1 cellular context compared by ENCODE assay signal in the genomic region with DNA sequence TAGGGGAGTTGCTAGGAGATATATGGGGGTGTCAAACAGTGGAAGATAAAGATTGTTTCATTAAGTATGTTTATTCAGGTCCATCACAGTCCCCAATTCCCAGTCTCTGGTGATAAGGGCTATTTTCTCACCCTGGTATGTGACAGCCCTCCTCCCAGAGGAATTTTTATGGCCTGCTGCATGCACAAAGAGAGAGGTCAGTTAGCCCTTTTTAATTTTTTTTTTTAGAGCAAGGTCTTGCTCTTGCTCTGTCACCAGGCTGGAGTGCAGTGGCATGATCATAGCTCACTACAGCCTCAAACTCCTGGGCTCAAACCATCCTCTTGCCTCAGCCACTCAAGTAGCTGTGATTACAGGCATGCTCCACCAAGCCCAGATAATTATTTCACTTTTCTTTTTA.
A peak's percentile ranks its signal among the peaks of the same experiment; 100 is the strongest.
TF ChIP-seq lines count a peak whose summit lies in the region.

No MANE protein-coding gene starts in this region.

TF ChIP-seq in HepG2, 621 proteins besides CTCF, POLR2A, EP300 and RAD21 (continued from another document and continues in another):
- TF ChIP-seq ZNF552 (CRISPR knock-in tag; IDR thresholded peaks at IDR 0.05; ENCODE audit: borderline replicate concordance) (no peak), ZFP90 (CRISPR knock-in tag; IDR thresholded peaks at IDR 0.05; ENCODE audit: borderline replicate concordance) (0 out of 2 replicates have a peak, but pooled peaks have one; percentile 42), ZNF274 (CRISPR knock-in tag; IDR thresholded peaks at IDR 0.05) (no peak), RXRB (CRISPR knock-in tag; IDR thresholded peaks at IDR 0.05; ENCODE audit: borderline replicate concordance) (peak; percentile 21; the same call in 1 of the 2 replicates), ZNF431 (CRISPR knock-in tag; IDR thresholded peaks at IDR 0.05; ENCODE audit: borderline replicate concordance, low read depth) (no peak), MAZ (IDR thresholded peaks at IDR 0.05; ENCODE audit: borderline replicate concordance, low read depth, low read length) (peak; percentile 65; the same call in 1 of the 2 replicates), MAZ (CRISPR knock-in tag; IDR thresholded peaks at IDR 0.05; ENCODE audit: low read depth) (no peak), REPIN1 (CRISPR knock-in tag; IDR thresholded peaks at IDR 0.05; ENCODE audit: borderline replicate concordance, low read depth) (no peak), ZSCAN12 (CRISPR knock-in tag; IDR thresholded peaks at IDR 0.05) (no peak), ZNF292 (CRISPR knock-in tag; IDR thresholded peaks at IDR 0.05; ENCODE audit: borderline replicate concordance, low read depth) (peak; percentile 79; the same call in 1 of the 2 replicates), ZKSCAN8 (CRISPR knock-in tag; IDR thresholded peaks at IDR 0.05; ENCODE audit: borderline replicate concordance) (no peak), ZFP41 (CRISPR knock-in tag; IDR thresholded peaks at IDR 0.05; ENCODE audit: borderline replicate concordance) (no peak), RBAK (CRISPR knock-in tag; IDR thresholded peaks at IDR 0.05) (no peak), SAFB2 (CRISPR knock-in tag; IDR thresholded peaks at IDR 0.05; ENCODE audit: borderline replicate concordance, low read depth) (no peak), KLF9 (CRISPR knock-in tag; IDR thresholded peaks at IDR 0.05; ENCODE audit: low read depth) (no peak), ZFP36L2 (CRISPR knock-in tag; IDR thresholded peaks at IDR 0.05) (no peak), ZNF589 (CRISPR knock-in tag; conservative IDR thresholded peaks at IDR 0.05) (no peak), SRSF1 (optimal IDR thresholded peaks at IDR 0.05; ENCODE audit: low read depth, low read length) (no peak), TAF1 (CRISPR knock-in tag; IDR thresholded peaks at IDR 0.05) (no peak), KAT2B (IDR thresholded peaks at IDR 0.05; ENCODE audit: borderline replicate concordance, low read depth, low read length) (no peak), ZNF883 (CRISPR knock-in tag; IDR thresholded peaks at IDR 0.05; ENCODE audit: not compliant biosample characterization) (no peak), GABPA (IDR thresholded peaks at IDR 0.05; ENCODE audit: low read depth, low read length) (no peak), GABPA (CRISPR knock-in tag; IDR thresholded peaks at IDR 0.05; ENCODE audit: low read depth) (no peak), ZKSCAN1 (IDR thresholded peaks at IDR 0.05; ENCODE audit: low read length) (no peak), SATB2 (CRISPR knock-in tag; IDR thresholded peaks at IDR 0.05) (no peak), CBX2 (IDR thresholded peaks at IDR 0.05; ENCODE audit: low read depth, low read length) (no peak), CBX2 (CRISPR knock-in tag; IDR thresholded peaks at IDR 0.05; ENCODE audit: low read depth) (no peak), CENPT (CRISPR knock-in tag; IDR thresholded peaks at IDR 0.05; ENCODE audit: low read depth) (no peak), ZNF451 (CRISPR knock-in tag; IDR thresholded peaks at IDR 0.05) (no peak), ZIK1 (CRISPR knock-in tag; IDR thresholded peaks at IDR 0.05; ENCODE audit: borderline replicate concordance, low read depth) (no peak), TCF7 (IDR thresholded peaks at IDR 0.05; ENCODE audit: low read depth) (no peak), SOX5 (CRISPR knock-in tag; IDR thresholded peaks at IDR 0.05; ENCODE audit: borderline replicate concordance) (peak; percentile 23; the same call in 1 of the 2 replicates), KLF12 (CRISPR knock-in tag; IDR thresholded peaks at IDR 0.05; ENCODE audit: borderline replicate concordance) (no peak), RBM39 (IDR thresholded peaks at IDR 0.05; ENCODE audit: low read depth, low read length, poor library complexity, severe bottlenecking) (no peak), AHR (CRISPR knock-in tag; IDR thresholded peaks at IDR 0.05) (no peak), FOSL2 (CRISPR knock-in tag; IDR thresholded peaks at IDR 0.05) (no peak), ZBTB3 (CRISPR knock-in tag; IDR thresholded peaks at IDR 0.05; ENCODE audit: borderline replicate concordance, low read depth) (no peak), TCF12 (IDR thresholded peaks at IDR 0.05) (no peak), TCF12 (CRISPR knock-in tag; IDR thresholded peaks at IDR 0.05) (no peak), ZBTB21 (CRISPR knock-in tag; IDR thresholded peaks at IDR 0.05) (no peak), ZNF839 (CRISPR knock-in tag; IDR thresholded peaks at IDR 0.05; ENCODE audit: borderline replicate concordance) (no peak), ZNF773 (CRISPR knock-in tag; IDR thresholded peaks at IDR 0.05; ENCODE audit: borderline replicate concordance) (no peak), MEF2D (CRISPR knock-in tag; IDR thresholded peaks at IDR 0.05) (no peak), DR1 (CRISPR knock-in tag; IDR thresholded peaks at IDR 0.05) (no peak), GZF1 (CRISPR knock-in tag; IDR thresholded peaks at IDR 0.05) (no peak), KAT7 (CRISPR knock-in tag; IDR thresholded peaks at IDR 0.05; ENCODE audit: borderline replicate concordance) (0 out of 2 replicates have a peak, but pooled peaks have one; percentile 11), ZNF317 (CRISPR knock-in tag; IDR thresholded peaks at IDR 0.05) (0 out of 2 replicates have a peak, but pooled peaks have one; percentile 12)
- TF ChIP-seq, protein P1, sequence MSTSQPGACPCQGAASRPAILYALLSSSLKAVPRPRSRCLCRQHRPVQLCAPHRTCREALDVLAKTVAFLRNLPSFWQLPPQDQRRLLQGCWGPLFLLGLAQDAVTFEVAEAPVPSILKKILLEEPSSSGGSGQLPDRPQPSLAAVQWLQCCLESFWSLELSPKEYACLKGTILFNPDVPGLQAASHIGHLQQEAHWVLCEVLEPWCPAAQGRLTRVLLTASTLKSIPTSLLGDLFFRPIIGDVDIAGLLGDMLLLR (CRISPR knock-in tag; IDR thresholded peaks at IDR 0.05) = no peak
- TF ChIP-seq, protein P2, sequence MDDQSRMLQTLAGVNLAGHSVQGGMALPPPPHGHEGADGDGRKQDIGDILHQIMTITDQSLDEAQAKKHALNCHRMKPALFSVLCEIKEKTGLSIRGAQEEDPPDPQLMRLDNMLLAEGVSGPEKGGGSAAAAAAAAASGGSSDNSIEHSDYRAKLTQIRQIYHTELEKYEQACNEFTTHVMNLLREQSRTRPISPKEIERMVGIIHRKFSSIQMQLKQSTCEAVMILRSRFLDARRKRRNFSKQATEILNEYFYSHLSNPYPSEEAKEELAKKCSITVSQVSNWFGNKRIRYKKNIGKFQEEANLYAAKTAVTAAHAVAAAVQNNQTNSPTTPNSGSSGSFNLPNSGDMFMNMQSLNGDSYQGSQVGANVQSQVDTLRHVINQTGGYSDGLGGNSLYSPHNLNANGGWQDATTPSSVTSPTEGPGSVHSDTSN (CRISPR knock-in tag; IDR thresholded peaks at IDR 0.05; ENCODE audit: borderline replicate concordance) = no peak
- TF ChIP-seq, protein P3, sequence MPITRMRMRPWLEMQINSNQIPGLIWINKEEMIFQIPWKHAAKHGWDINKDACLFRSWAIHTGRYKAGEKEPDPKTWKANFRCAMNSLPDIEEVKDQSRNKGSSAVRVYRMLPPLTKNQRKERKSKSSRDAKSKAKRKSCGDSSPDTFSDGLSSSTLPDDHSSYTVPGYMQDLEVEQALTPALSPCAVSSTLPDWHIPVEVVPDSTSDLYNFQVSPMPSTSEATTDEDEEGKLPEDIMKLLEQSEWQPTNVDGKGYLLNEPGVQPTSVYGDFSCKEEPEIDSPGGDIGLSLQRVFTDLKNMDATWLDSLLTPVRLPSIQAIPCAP (CRISPR knock-in tag; IDR thresholded peaks at IDR 0.05; ENCODE audit: low read depth) = no peak
- TF ChIP-seq, protein P4, sequence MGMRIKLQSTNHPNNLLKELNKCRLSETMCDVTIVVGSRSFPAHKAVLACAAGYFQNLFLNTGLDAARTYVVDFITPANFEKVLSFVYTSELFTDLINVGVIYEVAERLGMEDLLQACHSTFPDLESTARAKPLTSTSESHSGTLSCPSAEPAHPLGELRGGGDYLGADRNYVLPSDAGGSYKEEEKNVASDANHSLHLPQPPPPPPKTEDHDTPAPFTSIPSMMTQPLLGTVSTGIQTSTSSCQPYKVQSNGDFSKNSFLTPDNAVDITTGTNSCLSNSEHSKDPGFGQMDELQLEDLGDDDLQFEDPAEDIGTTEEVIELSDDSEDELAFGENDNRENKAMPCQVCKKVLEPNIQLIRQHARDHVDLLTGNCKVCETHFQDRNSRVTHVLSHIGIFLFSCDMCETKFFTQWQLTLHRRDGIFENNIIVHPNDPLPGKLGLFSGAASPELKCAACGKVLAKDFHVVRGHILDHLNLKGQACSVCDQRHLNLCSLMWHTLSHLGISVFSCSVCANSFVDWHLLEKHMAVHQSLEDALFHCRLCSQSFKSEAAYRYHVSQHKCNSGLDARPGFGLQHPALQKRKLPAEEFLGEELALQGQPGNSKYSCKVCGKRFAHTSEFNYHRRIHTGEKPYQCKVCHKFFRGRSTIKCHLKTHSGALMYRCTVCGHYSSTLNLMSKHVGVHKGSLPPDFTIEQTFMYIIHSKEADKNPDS (CRISPR knock-in tag; IDR thresholded peaks at IDR 0.05) = no peak
- TF ChIP-seq, protein P5, sequence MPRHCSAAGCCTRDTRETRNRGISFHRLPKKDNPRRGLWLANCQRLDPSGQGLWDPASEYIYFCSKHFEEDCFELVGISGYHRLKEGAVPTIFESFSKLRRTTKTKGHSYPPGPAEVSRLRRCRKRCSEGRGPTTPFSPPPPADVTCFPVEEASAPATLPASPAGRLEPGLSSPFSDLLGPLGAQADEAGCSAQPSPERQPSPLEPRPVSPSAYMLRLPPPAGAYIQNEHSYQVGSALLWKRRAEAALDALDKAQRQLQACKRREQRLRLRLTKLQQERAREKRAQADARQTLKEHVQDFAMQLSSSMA (CRISPR knock-in tag; IDR thresholded peaks at IDR 0.05) = no peak
- TF ChIP-seq, protein P6, sequence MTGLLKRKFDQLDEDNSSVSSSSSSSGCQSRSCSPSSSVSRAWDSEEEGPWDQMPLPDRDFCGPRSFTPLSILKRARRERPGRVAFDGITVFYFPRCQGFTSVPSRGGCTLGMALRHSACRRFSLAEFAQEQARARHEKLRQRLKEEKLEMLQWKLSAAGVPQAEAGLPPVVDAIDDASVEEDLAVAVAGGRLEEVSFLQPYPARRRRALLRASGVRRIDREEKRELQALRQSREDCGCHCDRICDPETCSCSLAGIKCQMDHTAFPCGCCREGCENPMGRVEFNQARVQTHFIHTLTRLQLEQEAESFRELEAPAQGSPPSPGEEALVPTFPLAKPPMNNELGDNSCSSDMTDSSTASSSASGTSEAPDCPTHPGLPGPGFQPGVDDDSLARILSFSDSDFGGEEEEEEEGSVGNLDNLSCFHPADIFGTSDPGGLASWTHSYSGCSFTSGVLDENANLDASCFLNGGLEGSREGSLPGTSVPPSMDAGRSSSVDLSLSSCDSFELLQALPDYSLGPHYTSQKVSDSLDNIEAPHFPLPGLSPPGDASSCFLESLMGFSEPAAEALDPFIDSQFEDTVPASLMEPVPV (CRISPR knock-in tag; IDR thresholded peaks at IDR 0.05) = no peak
- TF ChIP-seq, protein P7, sequence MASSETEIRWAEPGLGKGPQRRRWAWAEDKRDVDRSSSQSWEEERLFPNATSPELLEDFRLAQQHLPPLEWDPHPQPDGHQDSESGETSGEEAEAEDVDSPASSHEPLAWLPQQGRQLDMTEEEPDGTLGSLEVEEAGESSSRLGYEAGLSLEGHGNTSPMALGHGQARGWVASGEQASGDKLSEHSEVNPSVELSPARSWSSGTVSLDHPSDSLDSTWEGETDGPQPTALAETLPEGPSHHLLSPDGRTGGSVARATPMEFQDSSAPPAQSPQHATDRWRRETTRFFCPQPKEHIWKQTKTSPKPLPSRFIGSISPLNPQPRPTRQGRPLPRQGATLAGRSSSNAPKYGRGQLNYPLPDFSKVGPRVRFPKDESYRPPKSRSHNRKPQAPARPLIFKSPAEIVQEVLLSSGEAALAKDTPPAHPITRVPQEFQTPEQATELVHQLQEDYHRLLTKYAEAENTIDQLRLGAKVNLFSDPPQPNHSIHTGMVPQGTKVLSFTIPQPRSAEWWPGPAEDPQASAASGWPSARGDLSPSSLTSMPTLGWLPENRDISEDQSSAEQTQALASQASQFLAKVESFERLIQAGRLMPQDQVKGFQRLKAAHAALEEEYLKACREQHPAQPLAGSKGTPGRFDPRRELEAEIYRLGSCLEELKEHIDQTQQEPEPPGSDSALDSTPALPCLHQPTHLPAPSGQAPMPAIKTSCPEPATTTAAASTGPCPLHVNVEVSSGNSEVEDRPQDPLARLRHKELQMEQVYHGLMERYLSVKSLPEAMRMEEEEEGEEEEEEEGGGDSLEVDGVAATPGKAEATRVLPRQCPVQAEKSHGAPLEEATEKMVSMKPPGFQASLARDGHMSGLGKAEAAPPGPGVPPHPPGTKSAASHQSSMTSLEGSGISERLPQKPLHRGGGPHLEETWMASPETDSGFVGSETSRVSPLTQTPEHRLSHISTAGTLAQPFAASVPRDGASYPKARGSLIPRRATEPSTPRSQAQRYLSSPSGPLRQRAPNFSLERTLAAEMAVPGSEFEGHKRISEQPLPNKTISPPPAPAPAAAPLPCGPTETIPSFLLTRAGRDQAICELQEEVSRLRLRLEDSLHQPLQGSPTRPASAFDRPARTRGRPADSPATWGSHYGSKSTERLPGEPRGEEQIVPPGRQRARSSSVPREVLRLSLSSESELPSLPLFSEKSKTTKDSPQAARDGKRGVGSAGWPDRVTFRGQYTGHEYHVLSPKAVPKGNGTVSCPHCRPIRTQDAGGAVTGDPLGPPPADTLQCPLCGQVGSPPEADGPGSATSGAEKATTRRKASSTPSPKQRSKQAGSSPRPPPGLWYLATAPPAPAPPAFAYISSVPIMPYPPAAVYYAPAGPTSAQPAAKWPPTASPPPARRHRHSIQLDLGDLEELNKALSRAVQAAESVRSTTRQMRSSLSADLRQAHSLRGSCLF (CRISPR knock-in tag; IDR thresholded peaks at IDR 0.05; ENCODE audit: borderline replicate concordance) = no peak
